Comparison of ENCODE assay signal across 10 cellular contexts in the genomic region with DNA sequence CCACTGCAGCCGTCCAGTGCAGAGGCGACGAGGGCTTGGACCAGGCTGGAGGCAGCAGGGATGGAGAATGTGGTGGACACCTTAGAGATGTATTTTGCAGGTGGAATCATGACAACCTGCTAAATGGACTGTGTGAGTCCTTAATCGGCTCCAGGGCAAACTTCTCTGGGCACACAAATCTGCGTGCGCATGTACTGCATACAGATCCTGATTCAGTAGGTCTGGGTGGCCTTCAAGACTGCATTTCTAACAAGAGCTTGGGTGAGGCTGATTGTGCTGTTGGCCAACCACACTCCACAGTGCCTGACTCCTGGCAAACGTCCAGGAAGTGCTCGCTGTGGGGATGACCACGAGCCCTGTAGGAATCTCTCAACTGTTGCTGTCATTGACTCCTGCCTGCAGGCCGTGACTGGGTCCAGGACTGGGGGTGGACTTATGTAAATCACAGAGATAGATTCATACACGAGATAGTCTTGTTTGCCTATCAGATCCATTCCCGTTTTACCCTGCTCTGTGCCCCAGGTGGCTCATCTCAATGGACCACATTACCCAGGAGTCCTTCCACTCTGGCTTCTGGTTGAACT. TPM values are rescaled to one million over a fixed set of nuclear protein-coding genes. Genes with fewer than 3 reads are reported as not detected.
A peak's percentile ranks its signal among the peaks of the same experiment; 100 is the strongest.
DNase-seq lines count a peak whose midpoint lies in the region; ATAC-seq and TF ChIP-seq lines count a peak whose summit lies in the region.
"Had no signal": no experiment of that assay in that cellular context is flagged by ENCODE, and none has a peak within 500 bp of the region (broad histone marks: within the 10 kb centered on the region; RNA-seq: fewer than 3 reads in every experiment).

No MANE protein-coding gene starts in this region.

- no peak overlapping the region for H3K4me3 Mint-ChIP-seq in WTC11
- no peak overlapping the region for H3K4me3 Mint-ChIP-seq in activated CD4-positive, alpha-beta T cell treated with anti-CD3 and anti-CD28 coated beads, Interleukin-2, amount 10 ng/mL, durations not matched to agents 7 days and 5 days
- H3K4me3 Mint-ChIP-seq: IgD-negative memory B cell had no signal

- H3K27me3 Mint-ChIP-seq in WTC11 (ENCODE audit: low read depth), result no peaks in the 10 kb centered on the region
- no peaks in the 10 kb centered on the region for H3K27me3 Mint-ChIP-seq in activated CD4-positive, alpha-beta T cell treated with anti-CD3 and anti-CD28 coated beads, Interleukin-2, amount 10 ng/mL, durations not matched to agents 7 days and 5 days
- H3K27me3 Mint-ChIP-seq: IgD-negative memory B cell had no signal

- POLR2A ChIA-PET in WTC11 (lab: Charles Lee), result no interaction called here
- POLR2A ChIA-PET in activated CD4-positive, alpha-beta T cell treated with anti-CD3 and anti-CD28 coated beads, Interleukin-2, amount 10 ng/mL, durations not matched to agents 7 days and 5 days (lab: Charles Lee), result no interaction called here

- peaks cover 86% of the 10 kb centered on the region for H3K4me1 Mint-ChIP-seq in WTC11
- peaks cover 16% of the 10 kb centered on the region for H3K4me1 Mint-ChIP-seq in activated CD4-positive, alpha-beta T cell treated with anti-CD3 and anti-CD28 coated beads, Interleukin-2, amount 10 ng/mL, durations not matched to agents 7 days and 5 days

- ATAC-seq in WTC11 (no peak), GM18511 (IDR thresholded peaks at IDR 0.05; ENCODE audit: unreplicated experiment) (no peak), HG02642 (IDR thresholded peaks at IDR 0.05; ENCODE audit: poor library complexity, unreplicated experiment) (no peak), HG02981 (IDR thresholded peaks at IDR 0.05; ENCODE audit: unreplicated experiment) (no peak)

- no peaks in the 10 kb centered on the region for H3K9me3 ChIP-seq in right atrium auricular region

- TF ChIP-seq CTCF in WTC11 (IDR thresholded peaks at IDR 0.05), result no peak
- no peak for TF ChIP-seq CTCF in right atrium auricular region (IDR thresholded peaks at IDR 0.05)

- peaks cover 0 to 99% of the 10 kb centered on the region in 2 donors for H3K4me1 ChIP-seq in right atrium auricular region

- CTCF ChIA-PET in WTC11 (lab: Charles Lee), result interaction anchor here (0.9 to 3.1 kb wide), 2 partner anchors 34 to 329 kb away, joined by 3 to 18 read pairs; no protein-coding TSS in a partner anchor
- CTCF ChIA-PET in activated CD4-positive, alpha-beta T cell treated with anti-CD3 and anti-CD28 coated beads, Interleukin-2, amount 10 ng/mL, durations not matched to agents 7 days and 5 days (lab: Charles Lee), result interaction anchor here (1.0 to 1.3 kb wide), 2 partner anchors 154 to 538 kb away, joined by 3 to 4 read pairs; no protein-coding TSS in a partner anchor

- no peaks in the 10 kb centered on the region for H3K27me3 ChIP-seq in right atrium auricular region

- no peaks in the 10 kb centered on the region for H3K36me3 ChIP-seq in right atrium auricular region

- peak overlapping the region; percentile 8 for H3K27ac Mint-ChIP-seq in WTC11
- H3K27ac Mint-ChIP-seq in activated CD4-positive, alpha-beta T cell treated with anti-CD3 and anti-CD28 coated beads, Interleukin-2, amount 10 ng/mL, durations not matched to agents 7 days and 5 days, result no peak overlapping the region

- H3K9me3 Mint-ChIP-seq in WTC11, result no peaks in the 10 kb centered on the region
- H3K9me3 Mint-ChIP-seq in activated CD4-positive, alpha-beta T cell treated with anti-CD3 and anti-CD28 coated beads, Interleukin-2, amount 10 ng/mL, durations not matched to agents 7 days and 5 days, result no peaks in the 10 kb centered on the region
- H3K9me3 Mint-ChIP-seq: IgD-negative memory B cell had no signal

- no peaks in the 10 kb centered on the region; the same call in 1 of the 2 replicates for H3K36me3 Mint-ChIP-seq in WTC11
- no peaks in the 10 kb centered on the region for H3K36me3 Mint-ChIP-seq in activated CD4-positive, alpha-beta T cell treated with anti-CD3 and anti-CD28 coated beads, Interleukin-2, amount 10 ng/mL, durations not matched to agents 7 days and 5 days (ENCODE audit: low read depth)

- peak; percentile 34 for DNase-seq in HCEC 1CT
- no peak for DNase-seq in WTC11 (ENCODE audit: low spot score)
- DNase-seq in right atrium auricular region (ENCODE audit: low spot score), result peak; percentile 87
- peak; percentile 56 for DNase-seq in smooth muscle cell of the brain vasculature (ENCODE audit: low read depth, low spot score)
- DNase-seq in activated CD4-positive, alpha-beta T cell treated with anti-CD3 and anti-CD28 coated beads, Interleukin-2, amount 10 ng/mL, durations not matched to agents 7 days and 5 days, result no peak
- DNase-seq: stimulated activated CD4-positive, alpha-beta T cell treated with anti-CD3 and anti-CD28 coated beads, Interleukin-1b, Interleukin-23, amount 100 ng/mL, for 48 hours had no signal

- H3K27ac ChIP-seq in right atrium auricular region, result peak overlapping the region; percentile 67 to 77

- no peak overlapping the region for H3K4me3 ChIP-seq in right atrium auricular region

TF ChIP-seq in WTC11, 78 proteins besides CTCF, POLR2A, EP300 and RAD21:
- TF ChIP-seq GRHL2 (CRISPR knock-in tag; IDR thresholded peaks at IDR 0.05; ENCODE audit: insufficient replicate concordance, severe bottlenecking), result no peak
- no peak for TF ChIP-seq NFYB (CRISPR knock-in tag; conservative IDR thresholded peaks at IDR 0.05; ENCODE audit: low read depth)
- TF ChIP-seq ZNF671 (CRISPR knock-in tag; IDR thresholded peaks at IDR 0.05), result no peak
- TF ChIP-seq, protein P1, sequence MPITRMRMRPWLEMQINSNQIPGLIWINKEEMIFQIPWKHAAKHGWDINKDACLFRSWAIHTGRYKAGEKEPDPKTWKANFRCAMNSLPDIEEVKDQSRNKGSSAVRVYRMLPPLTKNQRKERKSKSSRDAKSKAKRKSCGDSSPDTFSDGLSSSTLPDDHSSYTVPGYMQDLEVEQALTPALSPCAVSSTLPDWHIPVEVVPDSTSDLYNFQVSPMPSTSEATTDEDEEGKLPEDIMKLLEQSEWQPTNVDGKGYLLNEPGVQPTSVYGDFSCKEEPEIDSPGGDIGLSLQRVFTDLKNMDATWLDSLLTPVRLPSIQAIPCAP (CRISPR knock-in tag; IDR thresholded peaks at IDR 0.05), result no peak
- TF ChIP-seq, protein P2, sequence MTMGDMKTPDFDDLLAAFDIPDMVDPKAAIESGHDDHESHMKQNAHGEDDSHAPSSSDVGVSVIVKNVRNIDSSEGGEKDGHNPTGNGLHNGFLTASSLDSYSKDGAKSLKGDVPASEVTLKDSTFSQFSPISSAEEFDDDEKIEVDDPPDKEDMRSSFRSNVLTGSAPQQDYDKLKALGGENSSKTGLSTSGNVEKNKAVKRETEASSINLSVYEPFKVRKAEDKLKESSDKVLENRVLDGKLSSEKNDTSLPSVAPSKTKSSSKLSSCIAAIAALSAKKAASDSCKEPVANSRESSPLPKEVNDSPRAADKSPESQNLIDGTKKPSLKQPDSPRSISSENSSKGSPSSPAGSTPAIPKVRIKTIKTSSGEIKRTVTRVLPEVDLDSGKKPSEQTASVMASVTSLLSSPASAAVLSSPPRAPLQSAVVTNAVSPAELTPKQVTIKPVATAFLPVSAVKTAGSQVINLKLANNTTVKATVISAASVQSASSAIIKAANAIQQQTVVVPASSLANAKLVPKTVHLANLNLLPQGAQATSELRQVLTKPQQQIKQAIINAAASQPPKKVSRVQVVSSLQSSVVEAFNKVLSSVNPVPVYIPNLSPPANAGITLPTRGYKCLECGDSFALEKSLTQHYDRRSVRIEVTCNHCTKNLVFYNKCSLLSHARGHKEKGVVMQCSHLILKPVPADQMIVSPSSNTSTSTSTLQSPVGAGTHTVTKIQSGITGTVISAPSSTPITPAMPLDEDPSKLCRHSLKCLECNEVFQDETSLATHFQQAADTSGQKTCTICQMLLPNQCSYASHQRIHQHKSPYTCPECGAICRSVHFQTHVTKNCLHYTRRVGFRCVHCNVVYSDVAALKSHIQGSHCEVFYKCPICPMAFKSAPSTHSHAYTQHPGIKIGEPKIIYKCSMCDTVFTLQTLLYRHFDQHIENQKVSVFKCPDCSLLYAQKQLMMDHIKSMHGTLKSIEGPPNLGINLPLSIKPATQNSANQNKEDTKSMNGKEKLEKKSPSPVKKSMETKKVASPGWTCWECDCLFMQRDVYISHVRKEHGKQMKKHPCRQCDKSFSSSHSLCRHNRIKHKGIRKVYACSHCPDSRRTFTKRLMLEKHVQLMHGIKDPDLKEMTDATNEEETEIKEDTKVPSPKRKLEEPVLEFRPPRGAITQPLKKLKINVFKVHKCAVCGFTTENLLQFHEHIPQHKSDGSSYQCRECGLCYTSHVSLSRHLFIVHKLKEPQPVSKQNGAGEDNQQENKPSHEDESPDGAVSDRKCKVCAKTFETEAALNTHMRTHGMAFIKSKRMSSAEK (CRISPR knock-in tag; IDR thresholded peaks at IDR 0.05; ENCODE audit: borderline replicate concordance), result no peak
- TF ChIP-seq IRF2 (CRISPR knock-in tag; IDR thresholded peaks at IDR 0.05; ENCODE audit: borderline replicate concordance, low read depth), result no peak
- TF ChIP-seq MYBL2 (CRISPR knock-in tag; IDR thresholded peaks at IDR 0.05), result no peak

RNA-seq across cellular contexts. Expression of a gene that starts 27.2 kb away (rescaled TPM):
- 17.9 to 23.3 TPM (median 21.8 TPM) in 3 replicates for total RNA-seq in WTC11 (2021)
- 10 to 100 TPM; 46.1 to 67.4 TPM for total RNA-seq in right atrium auricular region
- total RNA-seq in activated CD4-positive, alpha-beta T cell treated with anti-CD3 and anti-CD28 coated beads, Interleukin-2, amount 10 ng/mL, durations not matched to agents 7 days and 5 days, result 1 to 10 TPM in 1 of 2 experiments, under 1 TPM in 1; 0.99 to 1.6 TPM

Comparison
In these comparisons a context has a peak if more than half of its experiments do, and no peak if none do; other contexts are left out.
1. DNase-seq: peak in HCEC 1CT (single experiment), right atrium auricular region (single experiment) and smooth muscle cell of the brain vasculature (single experiment); none in WTC11 (single experiment) and activated CD4-positive, alpha-beta T cell treated with anti-CD3 and anti-CD28 coated beads, Interleukin-2, amount 10 ng/mL, durations not matched to agents 7 days and 5 days (single experiment).